Comparison of ENCODE assay signal across 8 cellular contexts in the genomic region with DNA sequence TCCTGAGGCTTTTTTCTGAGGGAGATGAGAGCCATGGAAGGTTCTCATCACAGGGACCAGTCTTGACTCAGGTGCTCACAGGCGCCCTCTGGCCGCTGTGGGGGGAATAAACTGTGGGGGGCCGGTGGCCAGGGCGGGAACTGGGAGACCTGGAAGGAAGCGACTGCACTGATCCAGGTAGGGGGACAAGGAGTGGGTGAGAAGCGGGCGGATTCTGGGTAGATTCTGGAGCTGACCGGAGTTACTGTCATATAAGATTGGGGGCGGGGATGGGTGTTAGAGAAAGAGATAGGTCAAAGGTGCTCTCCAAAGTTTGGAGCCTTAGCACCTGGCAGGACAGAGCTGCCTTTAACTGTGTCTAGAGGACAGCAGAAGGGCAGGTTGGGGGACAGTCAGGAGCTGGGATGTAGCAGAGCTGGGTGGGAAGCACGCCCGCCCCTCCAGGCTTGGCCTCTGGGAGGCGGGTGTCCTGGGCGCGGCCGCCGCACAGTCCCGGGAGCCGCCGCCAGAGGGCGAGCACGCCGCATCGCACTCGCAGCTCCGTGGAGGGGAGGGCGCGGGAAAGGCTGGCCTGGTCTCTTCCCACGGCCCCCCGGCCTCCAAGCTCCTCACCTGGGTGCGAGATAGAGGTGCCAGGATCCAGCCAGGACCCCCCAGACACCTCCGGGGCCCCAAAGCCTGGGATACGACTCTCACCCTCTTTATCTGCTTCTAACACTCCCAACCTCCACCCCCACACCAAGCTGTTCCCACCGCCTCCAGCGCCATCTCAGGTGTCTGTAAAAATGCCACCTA. TPM values are rescaled to one million over a fixed set of nuclear protein-coding genes. Genes with fewer than 3 reads are reported as not detected.
DNase-seq lines count a peak whose midpoint lies in the region; ATAC-seq and TF ChIP-seq lines count a peak whose summit lies in the region.

No MANE protein-coding gene starts in this region.

- DNase-seq in DMS 273 treated with DMSO at 0.1 percent for 48 hours (lab: John Stamatoyannopoulos, UW) (peak; percentile 65), HCEC 1CT (peak; percentile 60), NCI-H2029 treated with DMSO at 0.1 percent for 48 hours (lab: John Stamatoyannopoulos, UW) (peak; percentile 55), UCSD-AML1 (lab: John Stamatoyannopoulos, UW; ENCODE audit: unreplicated experiment) (peak; percentile 80), iPS-NIHi11 (ENCODE audit: low spot score) (peak; percentile 88)

- TF ChIP-seq POLR2A in GM18505 (IDR thresholded peaks at IDR 0.05; ENCODE audit: borderline replicate concordance, extremely low read depth, insufficient read depth, insufficient read length) = no peak

- TF ChIP-seq CTCF in brain (conservative IDR thresholded peaks at IDR 0.05) = peak; percentile 99

- peaks cover 10% of the 10 kb centered on the region for H3K4me1 Mint-ChIP-seq in brain

- H3K4me3 ChIP-seq in skin epidermis = peak overlapping the region; percentile 24 to 37 (median 28)

- peaks cover 0 to 5% (median 2%) of the 10 kb centered on the region in 5 experiments for H3K9me3 Mint-ChIP-seq in brain

- ATAC-seq in GM18505 (IDR thresholded peaks at IDR 0.05; ENCODE audit: unreplicated experiment) = no peak

- peaks cover 15% of the 10 kb centered on the region for H3K27me3 Mint-ChIP-seq in brain

- H3K27ac ChIP-seq in skin epidermis = peak overlapping the region in 9 of 21 experiments; percentile 3 to 58 (median 36)

- H3K4me3 Mint-ChIP-seq in brain = peak overlapping the region; percentile 85 to 95 (median 91)

- peak overlapping the region; percentile 64 to 95 (median 89) for H3K27ac Mint-ChIP-seq in brain

- H3K36me3 Mint-ChIP-seq in brain = no peaks in the 10 kb centered on the region

RNA-seq across cellular contexts. Expression of a gene that starts 4.2 kb away (rescaled TPM):
- polyA plus RNA-seq in brain (ENCODE audit: insufficient read depth, low read depth, low replicate concordance) = 0.56 TPM

RNA-seq across cellular contexts. Expression of a gene that starts 8.2 kb away (rescaled TPM):
- 73.8 TPM for polyA plus RNA-seq in brain (ENCODE audit: insufficient read depth, low read depth, low replicate concordance)

RNA-seq across cellular contexts. Expression of a gene that starts 19.6 kb away (rescaled TPM):
- 343 TPM for polyA plus RNA-seq in brain (ENCODE audit: insufficient read depth, low read depth, low replicate concordance)

RNA-seq across cellular contexts. Expression of a gene that starts 26.8 kb away (rescaled TPM):
- 637 TPM for polyA plus RNA-seq in brain (ENCODE audit: insufficient read depth, low read depth, low replicate concordance)

RNA-seq across cellular contexts. Expression of a gene that starts 30.1 kb away (rescaled TPM):
- polyA plus RNA-seq in brain (ENCODE audit: insufficient read depth, low read depth, low replicate concordance) = 239 TPM
